1 cellular context compared by ENCODE assay signal in genomic region chr5:34675857-34676256, GRCh38.
TF ChIP-seq lines count a peak whose summit lies in the region.

No MANE protein-coding gene starts in this region.

TF ChIP-seq in GM23338, 12 proteins besides CTCF, POLR2A, EP300 and RAD21 (continued from another document):
- TF ChIP-seq REST (IDR thresholded peaks at IDR 0.05; ENCODE audit: unreplicated experiment), result no peak
- TF ChIP-seq ETS1 (IDR thresholded peaks at IDR 0.05), result no peak
- TF ChIP-seq EZH2phosphoT487 (IDR thresholded peaks at IDR 0.05; ENCODE audit: unreplicated experiment), result no peak
- TF ChIP-seq ZNF331 (CRISPR knock-in tag; IDR thresholded peaks at IDR 0.05; ENCODE audit: low read depth), result no peak
- TF ChIP-seq STAT1 (IDR thresholded peaks at IDR 0.05; ENCODE audit: unreplicated experiment), result no peak
- TF ChIP-seq EZH2 (IDR thresholded peaks at IDR 0.05; ENCODE audit: low read depth, unreplicated experiment), result no peak
- TF ChIP-seq ZNF114 (CRISPR knock-in tag; IDR thresholded peaks at IDR 0.05), result no peak
- no peak for TF ChIP-seq CREB1 (CRISPR knock-in tag; IDR thresholded peaks at IDR 0.05; ENCODE audit: low read depth)
- no peak for TF ChIP-seq NANOG (IDR thresholded peaks at IDR 0.05; ENCODE audit: borderline replicate concordance)
- TF ChIP-seq POLR2AphosphoS5 (IDR thresholded peaks at IDR 0.05; ENCODE audit: low read depth), result no peak
- TF ChIP-seq ZNF462 (CRISPR knock-in tag; IDR thresholded peaks at IDR 0.05), result no peak
